11 cellular contexts compared by ENCODE assay signal in genomic region chr1:170214117-170214979, GRCh38.
A peak's percentile ranks its signal among the peaks of the same experiment; 100 is the strongest.
DNase-seq lines count a peak whose midpoint lies in the region; ATAC-seq, FAIRE-seq and TF ChIP-seq lines count a peak whose summit lies in the region.
"Had no signal": no experiment of that assay in that cellular context is flagged by ENCODE, and none has a peak within 500 bp of the region (broad histone marks: within the 10 kb centered on the region; RNA-seq: fewer than 3 reads in every experiment).

No MANE protein-coding gene starts in this region.

- H3K36me3 Mint-ChIP-seq in astrocyte (ENCODE audit: low read depth, unreplicated experiment), result no peaks in the 10 kb centered on the region

- H3K27ac ChIP-seq in astrocyte (ENCODE audit: low read depth, low read length), result no peak overlapping the region
- H3K27ac ChIP-seq in smooth muscle cell (ENCODE audit: low read depth), result peak overlapping the region; percentile 26
- H3K27ac ChIP-seq: right lobe of liver had no signal

- H3K9ac ChIP-seq in astrocyte (ENCODE audit: low read length), result no peak overlapping the region
- no peak overlapping the region for H3K9ac ChIP-seq in smooth muscle cell (ENCODE audit: low read depth)

- H3K4me1 Mint-ChIP-seq in astrocyte (ENCODE audit: low read depth, unreplicated experiment), result peaks cover 10% of the 10 kb centered on the region
- H3K4me1 Mint-ChIP-seq: endodermal cell had no signal

- no peak overlapping the region for H3K27ac Mint-ChIP-seq in astrocyte (ENCODE audit: unreplicated experiment)
- H3K27ac Mint-ChIP-seq: endodermal cell; T-helper 2 cell treated with Interferon-gamma antibody and Interleukin-4, amounts not matched to agents 5 μg/mL and 100 μg/mL, for 36 hours had no signal

- H3K4me3 Mint-ChIP-seq in astrocyte (ENCODE audit: unreplicated experiment), result no peak overlapping the region
- H3K4me3 Mint-ChIP-seq: endodermal cell; T-helper 2 cell treated with Interferon-gamma antibody and Interleukin-4, amounts not matched to agents 5 μg/mL and 100 μg/mL, for 36 hours had no signal

- H3F3A ChIP-seq in smooth muscle cell (ENCODE audit: low read depth), result peaks cover 3% of the 10 kb centered on the region

- 32% methylated on average over 10 of the region's 10 CpGs for WGBS in smooth muscle cell (ENCODE audit: low lambda C conversion rate)

- H3K27me3 ChIP-seq in astrocyte (ENCODE audit: insufficient read depth, low read length), result no peaks in the 10 kb centered on the region
- no peaks in the 10 kb centered on the region for H3K27me3 ChIP-seq in smooth muscle cell (ENCODE audit: low read depth)
- H3K27me3 ChIP-seq: right lobe of liver had no signal

- H3K4me2 ChIP-seq in astrocyte (ENCODE audit: low read length), result peak overlapping the region; percentile 37
- H3K4me2 ChIP-seq in smooth muscle cell, result peak overlapping the region; percentile 71

- H3K4me1 ChIP-seq in astrocyte (ENCODE audit: insufficient read depth, low read length), result no peaks in the 10 kb centered on the region
- no peaks in the 10 kb centered on the region for H3K4me1 ChIP-seq in smooth muscle cell (ENCODE audit: low read depth)
- H3K4me1 ChIP-seq: right lobe of liver had no signal

- peak overlapping the region; percentile 4 for H2AFZ ChIP-seq in astrocyte (ENCODE audit: low read depth, low read length)
- peak overlapping the region; percentile 17 for H2AFZ ChIP-seq in smooth muscle cell (ENCODE audit: low read depth)

- H3K9me3 ChIP-seq in astrocyte (ENCODE audit: insufficient read depth, low read depth, low read length) (no peaks in the 10 kb centered on the region), smooth muscle cell (replicated peaks; ENCODE audit: low read depth) (no peaks in the 10 kb centered on the region)
- H3K9me3 ChIP-seq: right lobe of liver had no signal

- no peak for FAIRE-seq in astrocyte (lab: Jason Lieb, UNC)

- no peaks in the 10 kb centered on the region for H3K36me3 ChIP-seq in astrocyte (ENCODE audit: insufficient read depth, low read length)
- H3K36me3 ChIP-seq in smooth muscle cell (ENCODE audit: low read depth), result no peaks in the 10 kb centered on the region
- H3K36me3 ChIP-seq: right lobe of liver had no signal

- H3K9me3 Mint-ChIP-seq in astrocyte (ENCODE audit: unreplicated experiment), result no peaks in the 10 kb centered on the region
- H3K9me3 Mint-ChIP-seq: endodermal cell; T-helper 2 cell treated with Interferon-gamma antibody and Interleukin-4, amounts not matched to agents 5 μg/mL and 100 μg/mL, for 36 hours had no signal

- H3K27me3 Mint-ChIP-seq in astrocyte (ENCODE audit: low read depth, unreplicated experiment), result no peaks in the 10 kb centered on the region

- H4K20me1 ChIP-seq in astrocyte (ENCODE audit: insufficient read depth, low read length), result no peaks in the 10 kb centered on the region
- no peaks in the 10 kb centered on the region for H4K20me1 ChIP-seq in smooth muscle cell (ENCODE audit: low read depth)

- ATAC-seq in GM19025 (IDR thresholded peaks at IDR 0.05; ENCODE audit: low read depth, unreplicated experiment) (peak; percentile 63), HG02798 (IDR thresholded peaks at IDR 0.05; ENCODE audit: poor library complexity, unreplicated experiment) (peak; percentile 68)
- ATAC-seq: right lobe of liver had no signal

- DNase-seq in astrocyte (ENCODE audit: low read depth), result peak; percentile 74
- no peak for DNase-seq in smooth muscle cell (lab: John Stamatoyannopoulos, UW; ENCODE audit: unreplicated experiment)
- no peak for DNase-seq in cortex of kidney (lab: John Stamatoyannopoulos, UW)
- DNase-seq in NCI-H146 treated with DMSO at 0.1 percent for 48 hours (lab: John Stamatoyannopoulos, UW; ENCODE audit: unreplicated experiment), result no peak
- no peak for DNase-seq in NAMALWA (ENCODE audit: low spot score)
- no peak for DNase-seq in UCSD-AML1 (lab: John Stamatoyannopoulos, UW; ENCODE audit: unreplicated experiment)
- DNase-seq: endodermal cell, right lobe of liver had no signal

- no peak overlapping the region for H3K4me3 ChIP-seq in astrocyte (ENCODE audit: insufficient read depth, low read depth, low read length)
- no peak overlapping the region for H3K4me3 ChIP-seq in smooth muscle cell
- H3K4me3 ChIP-seq: right lobe of liver had no signal

- TF ChIP-seq CTCF in astrocyte (IDR thresholded peaks at IDR 0.05; ENCODE audit: insufficient read depth, low read depth, low read length) (no peak), smooth muscle cell (IDR thresholded peaks at IDR 0.05; ENCODE audit: borderline replicate concordance, insufficient read depth, poor library complexity, severe bottlenecking) (no peak)

- H3K79me2 ChIP-seq in astrocyte (ENCODE audit: insufficient read depth, low read length) (no peaks in the 10 kb centered on the region), smooth muscle cell (ENCODE audit: low read depth) (no peaks in the 10 kb centered on the region)
